In the genomic region with DNA sequence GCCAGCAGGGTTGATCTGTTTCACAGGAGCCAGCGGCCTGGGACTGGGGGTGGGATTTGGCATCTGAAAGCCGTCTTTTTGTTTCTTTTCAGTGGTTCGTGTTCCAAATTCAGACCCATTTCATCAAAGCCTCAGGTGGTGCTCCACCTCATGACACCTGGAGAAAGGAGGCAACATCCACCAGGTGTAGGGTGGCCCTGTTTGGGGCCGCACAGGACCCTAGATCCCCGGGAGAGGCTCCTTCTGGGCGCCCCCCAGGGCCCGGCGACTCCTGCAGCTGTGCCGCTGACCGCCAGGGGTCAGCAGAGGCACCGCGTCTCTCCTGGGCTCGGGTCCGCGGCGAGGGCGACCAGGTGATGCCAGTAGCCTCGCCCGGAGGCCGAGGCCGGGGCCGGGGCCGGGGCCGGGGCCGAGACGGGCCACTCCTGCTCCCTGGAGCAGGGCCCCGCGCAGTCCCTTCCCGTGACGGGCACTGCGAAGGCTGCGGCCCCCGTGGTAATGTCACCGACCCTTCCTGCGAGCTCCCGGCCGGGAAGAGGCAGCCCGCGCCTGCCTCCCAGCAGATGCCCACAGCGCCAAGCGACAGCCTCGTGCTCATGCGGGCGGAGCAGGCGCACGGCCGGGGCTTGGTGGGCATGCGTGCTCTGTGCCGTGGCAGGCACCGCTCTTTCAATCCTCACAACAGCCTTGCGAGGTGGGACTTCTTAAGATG, we compare ENCODE assay signal across 8 cellular contexts.
DNase-seq lines count a peak whose midpoint lies in the region; ATAC-seq and TF ChIP-seq lines count a peak whose summit lies in the region.

No MANE protein-coding gene starts in this region.

- no peaks in the 10 kb centered on the region for H3K9me3 ChIP-seq in OCI-LY1 (ENCODE audit: low read length)

- ATAC-seq in GM21825 (IDR thresholded peaks at IDR 0.05; ENCODE audit: unreplicated experiment) = peak; percentile 63
- ATAC-seq in HG02678 (IDR thresholded peaks at IDR 0.05; ENCODE audit: unreplicated experiment) = no peak

- H4K20me1 ChIP-seq in OCI-LY1 (ENCODE audit: insufficient read depth, low read length) = no peaks in the 10 kb centered on the region

- no peak overlapping the region for H3K27ac ChIP-seq in OCI-LY1 (ENCODE audit: low read depth, low read length, poor library complexity, severe bottlenecking)

- H2AFZ ChIP-seq in OCI-LY1 (ENCODE audit: low read length) = no peak overlapping the region

- no peaks in the 10 kb centered on the region; the same call in 1 of the 2 replicates for H3K27me3 ChIP-seq in OCI-LY1 (ENCODE audit: insufficient read depth, low read length)

- DNase-seq in COR-L47 (lab: John Stamatoyannopoulos, UW) = peak; percentile 9
- DNase-seq in astrocyte of the spinal cord (ENCODE audit: low read depth, low spot score) = peak; percentile 4
- DNase-seq in iris pigment epithelial cell (ENCODE audit: low read depth) = peak; percentile 4
- DNase-seq in stimulated activated CD4-positive, alpha-beta T cell treated with anti-CD3 and anti-CD28 coated beads, Interleukin-2, amount 100 ng/mL, for 4 hours (ENCODE audit: low read depth) = peak; percentile 7
- DNase-seq in middle frontal gyrus (ENCODE audit: extremely low spot score, low spot score) = no peak

- TF ChIP-seq CTCF in OCI-LY1 (IDR thresholded peaks at IDR 0.05; ENCODE audit: low read length) = peak; percentile 81
- TF ChIP-seq CTCF in astrocyte of the spinal cord (IDR thresholded peaks at IDR 0.05; ENCODE audit: low read depth, low read length) = peak; percentile 91

- H3K9ac ChIP-seq in OCI-LY1 (ENCODE audit: low read length) = no peak overlapping the region

- no peaks in the 10 kb centered on the region for H3K36me3 ChIP-seq in OCI-LY1 (ENCODE audit: insufficient read depth, low read length)

- H3K4me1 ChIP-seq in OCI-LY1 (ENCODE audit: insufficient read depth, low read length, severe bottlenecking) = peaks cover 6% of the 10 kb centered on the region

- in situ Hi-C loops in astrocyte of the spinal cord (cut with HindIII; ENCODE audit: low sequenced_read_pairs) = no loop called here

- H3K4me3 ChIP-seq in OCI-LY1 (ENCODE audit: low read depth, low read length, poor library complexity, severe bottlenecking) (no peak overlapping the region), astrocyte of the spinal cord (ENCODE audit: low read depth, low read length) (no peak overlapping the region)

- peak overlapping the region; percentile 34; the same call in 1 of the 2 replicates for H3K4me2 ChIP-seq in OCI-LY1 (ENCODE audit: low read length)

- no peaks in the 10 kb centered on the region for H3K79me2 ChIP-seq in OCI-LY1 (ENCODE audit: insufficient read depth, low read length)

- no peaks in the 10 kb centered on the region for H3F3A ChIP-seq in OCI-LY1 (ENCODE audit: insufficient read depth, low read length)

- H3K9me2 ChIP-seq in OCI-LY1 (ENCODE audit: low read depth, low read length) = no peaks in the 10 kb centered on the region
